8 cellular contexts compared by ENCODE assay signal in the genomic region with DNA sequence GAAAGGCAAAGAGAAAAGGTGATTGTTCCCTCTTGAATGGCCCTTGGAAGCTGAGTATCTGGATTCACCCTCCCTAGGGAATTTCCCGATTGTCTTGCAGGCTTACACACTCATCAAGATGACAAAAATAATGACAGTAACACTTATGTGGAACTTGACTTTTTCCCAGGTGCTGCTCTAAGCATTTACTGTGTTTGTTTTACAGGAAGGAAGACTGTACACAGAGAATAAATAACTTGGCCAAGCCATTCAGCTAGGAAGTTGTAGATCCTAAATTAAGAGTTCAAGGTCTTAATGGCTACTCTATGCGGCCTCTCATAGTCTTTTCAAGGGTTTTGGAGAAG. TPM values are rescaled to one million over a fixed set of nuclear protein-coding genes. Genes with fewer than 3 reads are reported as not detected.
DNase-seq lines count a peak whose midpoint lies in the region; ATAC-seq and TF ChIP-seq lines count a peak whose summit lies in the region.

No MANE protein-coding gene starts in this region.

- H3K36me3 Mint-ChIP-seq in activated CD4-positive, alpha-beta T cell treated with anti-CD3 and anti-CD28 coated beads, Interleukin-2, amount 10 ng/mL, durations not matched to agents 24 days and 14 days (ENCODE audit: low read depth) = peaks cover 59% of the 10 kb centered on the region
- peaks cover 16% of the 10 kb centered on the region for H3K36me3 Mint-ChIP-seq in WTC11

- intact Hi-C loops in activated CD4-positive, alpha-beta T cell treated with anti-CD3 and anti-CD28 coated beads, Interleukin-2, amount 10 ng/mL, durations not matched to agents 24 days and 14 days (cut with micrococcal nuclease) = loop anchor here (5.0 to 10.0 kb wide), 4 partner anchors 243 to 997 kb away; partner anchors contain the start of gene IFIH1

- no peak for ATAC-seq in WTC11
- ATAC-seq in stimulated activated naive CD8-positive, alpha-beta T cell treated with anti-CD3 and anti-CD28 coated beads, Interleukin-15, amount 100 ng/mL, for 72 hours = no peak
- ATAC-seq in GM21619 (IDR thresholded peaks at IDR 0.05; ENCODE audit: unreplicated experiment) = no peak

- H3K4me1 Mint-ChIP-seq in activated CD4-positive, alpha-beta T cell treated with anti-CD3 and anti-CD28 coated beads, Interleukin-2, amount 10 ng/mL, durations not matched to agents 24 days and 14 days = peaks cover 41% of the 10 kb centered on the region
- H3K4me1 Mint-ChIP-seq in WTC11 = peaks cover 37% of the 10 kb centered on the region
- peaks cover 50% of the 10 kb centered on the region for H3K4me1 Mint-ChIP-seq in stimulated activated naive CD8-positive, alpha-beta T cell treated with anti-CD3 and anti-CD28 coated beads, Interleukin-15, amount 100 ng/mL, for 72 hours

- TF ChIP-seq CTCF in WTC11 (IDR thresholded peaks at IDR 0.05) = no peak

- H3K4me3 Mint-ChIP-seq in activated CD4-positive, alpha-beta T cell treated with anti-CD3 and anti-CD28 coated beads, Interleukin-2, amount 10 ng/mL, durations not matched to agents 24 days and 14 days = peak overlapping the region; percentile 95
- H3K4me3 Mint-ChIP-seq in WTC11 = peak overlapping the region; percentile 89
- peak overlapping the region; percentile 94 to 97 for H3K4me3 Mint-ChIP-seq in stimulated activated naive CD8-positive, alpha-beta T cell treated with anti-CD3 and anti-CD28 coated beads, Interleukin-15, amount 100 ng/mL, for 72 hours

- H3K27ac Mint-ChIP-seq in activated CD4-positive, alpha-beta T cell treated with anti-CD3 and anti-CD28 coated beads, Interleukin-2, amount 10 ng/mL, durations not matched to agents 24 days and 14 days = peak overlapping the region; percentile 92
- peak overlapping the region; percentile 85; the same call in 1 of the 2 replicates for H3K27ac Mint-ChIP-seq in WTC11
- H3K27ac Mint-ChIP-seq in stimulated activated naive CD8-positive, alpha-beta T cell treated with anti-CD3 and anti-CD28 coated beads, Interleukin-15, amount 100 ng/mL, for 72 hours = peak overlapping the region in 1 of 2 donors; percentile 88

- peak overlapping the region; percentile 62; the same call in 1 of the 2 replicates for H3K4me3 ChIP-seq in iPS-18c (ENCODE audit: insufficient read depth, low read depth, low read length)

- no peak for DNase-seq in activated CD4-positive, alpha-beta T cell treated with anti-CD3 and anti-CD28 coated beads, Interleukin-2, amount 10 ng/mL, durations not matched to agents 24 days and 14 days
- no peak for DNase-seq in activated CD4-positive, alpha-beta T cell treated with anti-CD3 and anti-CD28 coated beads for 48 hours
- no peak for DNase-seq in WTC11 (ENCODE audit: low spot score)
- DNase-seq in stimulated activated naive CD8-positive, alpha-beta T cell treated with anti-CD3 and anti-CD28 coated beads, Interleukin-15, amount 100 ng/mL, for 72 hours = no peak
- DNase-seq in HEK293T (ENCODE audit: extremely low spot score) = no peak
- no peak for DNase-seq in HUDEP-2 (lab: John Stamatoyannopoulos, UW; ENCODE audit: unreplicated experiment in 76 of 76)

- POLR2A ChIA-PET in WTC11 (lab: Charles Lee) (no interaction called here), HEK293T (lab: Yijun Ruan, JAX) (no interaction called here)

- CTCF ChIA-PET in WTC11 (lab: Charles Lee) (interaction anchor here (0.5 to 0.6 kb wide), 3 partner anchors 47 to 1591 kb away, joined by 3 read pairs; no protein-coding TSS in a partner anchor), HEK293T (lab: Yijun Ruan, JAX) (no interaction called here)

- H3K27me3 Mint-ChIP-seq in activated CD4-positive, alpha-beta T cell treated with anti-CD3 and anti-CD28 coated beads, Interleukin-2, amount 10 ng/mL, durations not matched to agents 24 days and 14 days = no peaks in the 10 kb centered on the region
- H3K27me3 Mint-ChIP-seq in WTC11 (ENCODE audit: low read depth) = peaks cover 40% of the 10 kb centered on the region
- no peaks in the 10 kb centered on the region for H3K27me3 Mint-ChIP-seq in stimulated activated naive CD8-positive, alpha-beta T cell treated with anti-CD3 and anti-CD28 coated beads, Interleukin-15, amount 100 ng/mL, for 72 hours

- H3K9me3 Mint-ChIP-seq in activated CD4-positive, alpha-beta T cell treated with anti-CD3 and anti-CD28 coated beads, Interleukin-2, amount 10 ng/mL, durations not matched to agents 24 days and 14 days = peaks cover 22% of the 10 kb centered on the region
- peaks cover 22% of the 10 kb centered on the region for H3K9me3 Mint-ChIP-seq in WTC11
- peaks cover 9 to 22% of the 10 kb centered on the region in 2 donors for H3K9me3 Mint-ChIP-seq in stimulated activated naive CD8-positive, alpha-beta T cell treated with anti-CD3 and anti-CD28 coated beads, Interleukin-15, amount 100 ng/mL, for 72 hours

- H3K9me3 ChIP-seq in iPS-18c (ENCODE audit: control insufficient read depth, insufficient read depth, low read length) = peaks cover 3% of the 10 kb centered on the region

TF ChIP-seq in WTC11, 78 proteins besides CTCF, POLR2A, EP300 and RAD21 (continues in another document):
- no peak for TF ChIP-seq CDX4 (CRISPR knock-in tag; IDR thresholded peaks at IDR 0.05; ENCODE audit: borderline replicate concordance)
- TF ChIP-seq, protein P1, sequence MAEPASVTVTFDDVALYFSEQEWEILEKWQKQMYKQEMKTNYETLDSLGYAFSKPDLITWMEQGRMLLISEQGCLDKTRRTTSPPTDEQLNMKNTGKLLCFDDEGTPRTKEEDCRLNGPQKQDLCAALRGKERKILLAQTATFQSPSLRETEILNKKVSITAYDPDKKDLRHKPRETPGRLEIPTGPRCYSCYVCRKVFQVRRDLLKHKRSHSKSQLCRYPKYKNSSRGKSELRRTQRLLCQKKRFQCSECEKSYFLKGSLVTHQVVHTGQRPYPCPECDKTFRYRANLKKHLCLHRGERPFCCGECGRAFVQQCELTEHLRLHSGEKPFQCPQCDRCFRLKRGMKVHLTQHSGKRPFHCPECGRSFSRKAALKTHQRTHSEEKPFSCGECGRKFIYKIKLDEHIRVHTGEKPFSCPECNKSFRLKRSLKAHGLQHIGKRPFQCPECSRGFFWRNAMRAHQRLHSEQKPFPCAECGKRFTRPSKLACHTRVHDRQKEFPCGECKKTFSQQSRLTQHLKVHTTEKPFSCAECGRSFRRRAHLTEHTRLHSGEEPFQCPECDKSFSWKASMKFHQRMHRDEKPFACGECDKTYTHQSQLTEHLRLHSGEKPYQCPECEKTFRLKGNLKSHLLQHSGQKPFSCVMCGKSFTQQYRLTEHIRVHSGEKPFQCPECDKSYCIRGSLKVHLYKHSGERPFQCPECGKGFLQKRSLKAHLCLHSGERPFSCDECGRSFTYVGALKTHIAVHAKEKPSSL (CRISPR knock-in tag; conservative IDR thresholded peaks at IDR 0.05) = no peak
- TF ChIP-seq MLX (CRISPR knock-in tag; IDR thresholded peaks at IDR 0.05) = no peak
- TF ChIP-seq ZNF423 (CRISPR knock-in tag; IDR thresholded peaks at IDR 0.05) = no peak
- TF ChIP-seq HMGA2 (CRISPR knock-in tag; IDR thresholded peaks at IDR 0.05) = no peak

TF ChIP-seq in HEK293T, 16 proteins besides CTCF, POLR2A, EP300 and RAD21:
- TF ChIP-seq ARNT (IDR thresholded peaks at IDR 0.05) = no peak
- TF ChIP-seq BHLHE40 (IDR thresholded peaks at IDR 0.05; ENCODE audit: borderline replicate concordance) = no peak
- TF ChIP-seq FOXA1 (IDR thresholded peaks at IDR 0.05) = no peak
- TF ChIP-seq LEF1 (IDR thresholded peaks at IDR 0.05; ENCODE audit: borderline replicate concordance) = no peak
- TF ChIP-seq ZNF384 (IDR thresholded peaks at IDR 0.05) = no peak
- TF ChIP-seq SUZ12 (IDR thresholded peaks at IDR 0.05) = no peak
- TF ChIP-seq FOXK2 (IDR thresholded peaks at IDR 0.05) = no peak
- no peak for TF ChIP-seq CTBP1 (IDR thresholded peaks at IDR 0.05; ENCODE audit: borderline replicate concordance)
- TF ChIP-seq SP1 (IDR thresholded peaks at IDR 0.05) = no peak
- TF ChIP-seq FOXM1 (IDR thresholded peaks at IDR 0.05; ENCODE audit: borderline replicate concordance) = no peak
- TF ChIP-seq HDGF (IDR thresholded peaks at IDR 0.05; ENCODE audit: borderline replicate concordance) = no peak
- no peak for TF ChIP-seq L3MBTL2 (conservative IDR thresholded peaks at IDR 0.05)
- no peak for TF ChIP-seq PKNOX1 (IDR thresholded peaks at IDR 0.05)

RNA-seq across cellular contexts. Expression of gene DPP4, which starts 0.5 kb away (rescaled TPM):
- total RNA-seq in activated CD4-positive, alpha-beta T cell treated with anti-CD3 and anti-CD28 coated beads, Interleukin-2, amount 10 ng/mL, durations not matched to agents 24 days and 14 days = 65.4 and 68.0 TPM in 2 replicates
- 2.7 to 3.6 TPM (median 2.7 TPM) in 3 replicates for total RNA-seq in WTC11 (2021)

Comparison
In these comparisons a context has a peak if more than half of its experiments do, and no peak if none do; other contexts are left out.
1. RNA of gene DPP4, which starts 0.5 kb away (total RNA-seq): 65.4 to 68.0 TPM in activated CD4-positive, alpha-beta T cell treated with anti-CD3 and anti-CD28 coated beads, Interleukin-2, amount 10 ng/mL, durations not matched to agents 24 days and 14 days; 2.7 to 3.6 TPM in WTC11; every median in the first group is over 10 times any median in the second.
2. Peak in every context shown above with its lines, with median percentiles within 50 percentile points of each other: H3K4me3 Mint-ChIP-seq.